Comparison of ENCODE assay signal across 14 cellular contexts in the genomic region with DNA sequence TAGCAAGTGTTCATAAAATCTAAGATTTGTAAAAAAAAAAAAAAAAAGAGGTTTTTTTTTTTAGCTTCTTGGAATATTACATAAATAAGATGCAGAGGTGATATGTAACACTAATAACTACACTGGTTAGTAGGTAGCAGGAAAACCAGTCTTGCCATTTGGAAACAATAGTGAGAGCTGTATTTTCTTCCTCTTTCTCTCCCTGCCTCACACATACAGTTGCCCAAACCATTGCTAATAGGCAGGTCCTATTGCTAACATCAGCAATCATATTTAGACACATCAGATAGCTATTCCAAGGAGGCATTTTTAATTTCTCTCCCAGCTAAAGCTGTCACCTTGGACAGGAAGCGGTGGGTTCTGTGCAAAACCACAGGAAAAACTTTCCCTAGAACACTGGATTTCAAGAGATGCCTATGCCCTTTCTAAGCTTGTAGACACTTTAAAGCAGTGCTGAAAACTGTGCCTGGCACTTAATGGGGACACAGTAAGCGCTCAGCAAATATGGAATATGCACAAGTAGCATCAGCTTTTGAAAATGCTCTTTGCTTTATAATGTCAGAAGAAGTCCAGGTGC. TPM values are rescaled to one million over a fixed set of nuclear protein-coding genes. Genes with fewer than 3 reads are reported as not detected.
DNase-seq lines count a peak whose midpoint lies in the region; ATAC-seq and TF ChIP-seq lines count a peak whose summit lies in the region.
"Had no signal": no experiment of that assay in that cellular context is flagged by ENCODE, and none has a peak within 500 bp of the region (broad histone marks: within the 10 kb centered on the region; RNA-seq: fewer than 3 reads in every experiment).

No MANE protein-coding gene starts in this region.

- H3K79me2 ChIP-seq in OCI-LY3 (ENCODE audit: low read length) = no peaks in the 10 kb centered on the region

- H3K4me1 ChIP-seq in OCI-LY3 (ENCODE audit: low read length) = peaks cover 21% of the 10 kb centered on the region
- peaks cover 6 to 79% (median 53%) of the 10 kb centered on the region in 4 donors for H3K4me1 ChIP-seq in tibial artery

- no peak overlapping the region for H3K9ac ChIP-seq in OCI-LY3 (ENCODE audit: low read length)

- peak overlapping the region; percentile 65; the same call in 1 of the 2 replicates for H3K4me2 ChIP-seq in OCI-LY3 (ENCODE audit: low read length)
- H3K4me2 ChIP-seq: A549 had no signal

- no peaks in the 10 kb centered on the region for H3K36me3 Mint-ChIP-seq in activated CD4-positive, alpha-beta T cell treated with anti-CD3 and anti-CD28 coated beads, Interleukin-2, amount 10 ng/mL, durations not matched to agents 24 days and 14 days (ENCODE audit: low read depth)
- H3K36me3 Mint-ChIP-seq: naive thymus-derived CD4-positive, alpha-beta T cell had no signal

- no peaks in the 10 kb centered on the region for H3K36me3 ChIP-seq in OCI-LY3 (replicated peaks; ENCODE audit: low read depth, low read length)
- no peaks in the 10 kb centered on the region for H3K36me3 ChIP-seq in tibial artery

- DNase-seq in activated CD4-positive, alpha-beta T cell treated with anti-CD3 and anti-CD28 coated beads, Interleukin-2, amount 10 ng/mL, durations not matched to agents 24 days and 14 days = peak; percentile 60
- no peak for DNase-seq in activated CD4-positive, alpha-beta T cell treated with anti-CD3 and anti-CD28 coated beads, Interleukin-2, amount 50 U/mL, for 48 hours
- DNase-seq in glomerular visceral epithelial cell (ENCODE audit: extremely low spot score) (peak; percentile 36), tibial artery (no peak), NCI-H2196 (lab: John Stamatoyannopoulos, UW; ENCODE audit: unreplicated experiment) (no peak)
- no peak for DNase-seq in activated CD4-positive, alpha-beta T cell treated with anti-CD3 and anti-CD28 coated beads, Interleukin-2, amount 50 U/mL, for 4 hours
- DNase-seq: naive thymus-derived CD4-positive, alpha-beta T cell; NCI-H226; RPMI8226; stimulated activated CD8-positive, alpha-beta memory T cell treated with anti-CD3 and anti-CD28 coated beads, Interleukin-4, amount 100 ng/mL, for 48 hours had no signal

- H3K9me3 Mint-ChIP-seq in activated CD4-positive, alpha-beta T cell treated with anti-CD3 and anti-CD28 coated beads, Interleukin-2, amount 10 ng/mL, durations not matched to agents 24 days and 14 days = no peaks in the 10 kb centered on the region
- H3K9me3 Mint-ChIP-seq: central memory CD8-positive, alpha-beta T cell; naive thymus-derived CD4-positive, alpha-beta T cell had no signal

- H3K27ac ChIP-seq in OCI-LY3 (ENCODE audit: low read length) (no peak overlapping the region), tibial artery (peak overlapping the region; percentile 98 to 99)

- H3K9me3 ChIP-seq in OCI-LY3 (ENCODE audit: insufficient read depth, low read length) (no peaks in the 10 kb centered on the region), tibial artery (no peaks in the 10 kb centered on the region)

- TF ChIP-seq CTCF in OCI-LY3 (IDR thresholded peaks at IDR 0.05; ENCODE audit: low read depth, low read length) (no peak), tibial artery (IDR thresholded peaks at IDR 0.05) (no peak)

- peaks cover 5% of the 10 kb centered on the region for H3K27me3 Mint-ChIP-seq in activated CD4-positive, alpha-beta T cell treated with anti-CD3 and anti-CD28 coated beads, Interleukin-2, amount 10 ng/mL, durations not matched to agents 24 days and 14 days

- no peak for ATAC-seq in GM18868 (IDR thresholded peaks at IDR 0.05; ENCODE audit: unreplicated experiment)
- ATAC-seq: A549; naive thymus-derived CD4-positive, alpha-beta T cell had no signal

- peaks cover 36% of the 10 kb centered on the region for H3K4me1 Mint-ChIP-seq in activated CD4-positive, alpha-beta T cell treated with anti-CD3 and anti-CD28 coated beads, Interleukin-2, amount 10 ng/mL, durations not matched to agents 24 days and 14 days
- H3K4me1 Mint-ChIP-seq: central memory CD8-positive, alpha-beta T cell had no signal

- H4K20me1 ChIP-seq in OCI-LY3 (ENCODE audit: insufficient read depth, low read length) = no peaks in the 10 kb centered on the region

- H3K27me3 ChIP-seq in OCI-LY3 (ENCODE audit: low read depth, low read length) (peaks cover 43% of the 10 kb centered on the region), tibial artery (no peaks in the 10 kb centered on the region)

- no peak overlapping the region for H3K4me3 Mint-ChIP-seq in activated CD4-positive, alpha-beta T cell treated with anti-CD3 and anti-CD28 coated beads, Interleukin-2, amount 10 ng/mL, durations not matched to agents 24 days and 14 days
- H3K4me3 Mint-ChIP-seq: central memory CD8-positive, alpha-beta T cell had no signal

- H3K4me3 ChIP-seq in OCI-LY3 (ENCODE audit: low read length) (no peak overlapping the region), tibial artery (no peak overlapping the region)
- H3K4me3 ChIP-seq: A549 had no signal

- no peak overlapping the region for H3K27ac Mint-ChIP-seq in activated CD4-positive, alpha-beta T cell treated with anti-CD3 and anti-CD28 coated beads, Interleukin-2, amount 10 ng/mL, durations not matched to agents 24 days and 14 days

- intact Hi-C loops in activated CD4-positive, alpha-beta T cell treated with anti-CD3 and anti-CD28 coated beads, Interleukin-2, amount 10 ng/mL, durations not matched to agents 24 days and 14 days (cut with micrococcal nuclease) = no loop called here
- intact Hi-C loops in tibial artery (cut with DNase I; ENCODE audit: low total_unique reads) = loop anchor here (5.0 to 10.0 kb wide), 2 partner anchors 193 to 455 kb away; no protein-coding TSS in a partner anchor

- no peak overlapping the region for H2AFZ ChIP-seq in OCI-LY3 (ENCODE audit: low read depth, low read length)

RNA-seq across cellular contexts. Expression of gene TARBP1, which starts 50.8 kb away (rescaled TPM):
- total RNA-seq in activated CD4-positive, alpha-beta T cell treated with anti-CD3 and anti-CD28 coated beads, Interleukin-2, amount 10 ng/mL, durations not matched to agents 24 days and 14 days = 70.7 and 75.9 TPM in 2 replicates

Comparison
In these comparisons a context has a peak if more than half of its experiments do, and no peak if none do; other contexts are left out.
1. DNase-seq: peak in activated CD4-positive, alpha-beta T cell treated with anti-CD3 and anti-CD28 coated beads, Interleukin-2, amount 10 ng/mL, durations not matched to agents 24 days and 14 days (single experiment) and glomerular visceral epithelial cell (single experiment); none in activated CD4-positive, alpha-beta T cell treated with anti-CD3 and anti-CD28 coated beads, Interleukin-2, amount 50 U/mL, for 48 hours (0 of 2), tibial artery (0 of 2), NCI-H2196 (single experiment) and activated CD4-positive, alpha-beta T cell treated with anti-CD3 and anti-CD28 coated beads, Interleukin-2, amount 50 U/mL, for 4 hours (0 of 2).